In the genomic region with DNA sequence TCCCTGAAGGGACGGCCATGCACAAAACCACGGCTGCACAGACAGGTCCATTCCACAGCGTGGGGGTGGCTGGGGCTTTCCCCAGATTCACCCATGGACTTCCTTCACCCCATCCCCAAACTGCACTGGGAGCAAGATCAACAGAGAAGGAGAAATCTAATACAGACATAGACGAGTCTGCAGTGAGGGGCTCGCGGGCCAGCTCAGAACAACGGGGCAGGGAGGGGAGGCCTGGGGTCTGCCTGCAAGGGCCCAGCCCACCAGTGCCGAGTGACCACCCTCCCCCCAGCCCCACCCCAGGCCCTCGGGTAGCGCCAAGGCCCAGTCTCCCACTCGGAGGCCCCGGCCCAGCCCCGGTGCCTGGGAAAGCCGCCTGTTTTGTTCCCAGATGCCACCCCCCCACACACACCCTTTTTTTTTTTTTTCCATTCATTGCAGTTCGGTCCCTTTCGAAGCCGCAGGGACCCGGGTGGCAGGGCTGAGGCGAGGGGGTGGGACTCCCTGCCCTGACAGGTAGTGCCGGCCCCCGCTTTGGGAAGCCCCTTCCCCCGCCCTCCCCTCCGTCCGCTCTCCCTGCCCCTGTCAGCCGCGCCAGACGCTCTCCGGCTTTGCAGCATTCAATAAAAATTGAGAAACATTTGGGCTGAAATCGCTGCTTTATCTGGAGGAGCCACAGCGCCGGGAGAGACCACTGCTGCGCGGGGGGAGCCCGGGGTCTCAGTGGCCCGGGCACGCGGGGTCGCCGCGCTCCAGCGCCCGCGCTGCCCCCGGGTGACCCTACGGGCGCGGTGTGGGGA, we compare ENCODE assay signal across 9 cellular contexts. TPM values are rescaled to one million over a fixed set of nuclear protein-coding genes. Genes with fewer than 3 reads are reported as not detected.
DNase-seq lines count a peak whose midpoint lies in the region; ATAC-seq and TF ChIP-seq lines count a peak whose summit lies in the region.
"Had no signal": no experiment of that assay in that cellular context is flagged by ENCODE, and none has a peak within 500 bp of the region (broad histone marks: within the 10 kb centered on the region; RNA-seq: fewer than 3 reads in every experiment).

No MANE protein-coding gene starts in this region.

- ATAC-seq in aorta (ENCODE audit: low FRiP score): peak; percentile 52

- CTCF ChIA-PET in activated CD4-positive, alpha-beta T cell treated with anti-CD3 and anti-CD28 coated beads, Interleukin-2, amount 10 ng/mL, durations not matched to agents 7 days and 5 days (lab: Charles Lee): no interaction called here

- peak; percentile 81 for DNase-seq in DMS 273 (lab: John Stamatoyannopoulos, UW; ENCODE audit: unreplicated experiment)
- no peak for DNase-seq in DMS 273 treated with DMSO at 0.1 percent for 48 hours (lab: John Stamatoyannopoulos, UW)
- peak; percentile 60 for DNase-seq in NCI-H1092 treated with DMSO at 0.1 percent for 48 hours (lab: John Stamatoyannopoulos, UW)
- DNase-seq in activated CD4-positive, alpha-beta T cell treated with anti-CD3 and anti-CD28 coated beads, Interleukin-2, amount 10 ng/mL, durations not matched to agents 7 days and 5 days: no peak
- peak; percentile 68 for DNase-seq in fibroblast of peridontal ligament (ENCODE audit: extremely low read depth)
- DNase-seq in aorta: peak; percentile 80 to 86
- DNase-seq in NK-92 treated with Interleukin-12 subunit alpha and Interleukin-12 subunit beta, amount 100 ng/mL, for 24 hours (lab: John Stamatoyannopoulos, UW): no peak

- H3K4me3 ChIP-seq in aorta (ENCODE audit: low read length in 2 of 2): peak overlapping the region; percentile 60 to 78

- H3K4me1 Mint-ChIP-seq in activated CD4-positive, alpha-beta T cell treated with anti-CD3 and anti-CD28 coated beads, Interleukin-2, amount 10 ng/mL, durations not matched to agents 7 days and 5 days: peaks cover 9% of the 10 kb centered on the region
- H3K4me1 Mint-ChIP-seq in nephron: peaks cover 42% of the 10 kb centered on the region

- H3K36me3 Mint-ChIP-seq in activated CD4-positive, alpha-beta T cell treated with anti-CD3 and anti-CD28 coated beads, Interleukin-2, amount 10 ng/mL, durations not matched to agents 7 days and 5 days (ENCODE audit: low read depth): no peaks in the 10 kb centered on the region
- no peaks in the 10 kb centered on the region for H3K36me3 Mint-ChIP-seq in nephron (ENCODE audit: low read depth)

- POLR2A ChIA-PET in activated CD4-positive, alpha-beta T cell treated with anti-CD3 and anti-CD28 coated beads, Interleukin-2, amount 10 ng/mL, durations not matched to agents 7 days and 5 days (lab: Charles Lee): no interaction called here

- no peaks in the 10 kb centered on the region for H3K27me3 ChIP-seq in aorta (ENCODE audit: control insufficient read depth in 1 of 2, insufficient read depth in 2 of 2, low read length in 1 of 2)

- H3K27me3 Mint-ChIP-seq in activated CD4-positive, alpha-beta T cell treated with anti-CD3 and anti-CD28 coated beads, Interleukin-2, amount 10 ng/mL, durations not matched to agents 7 days and 5 days: peaks cover 47% of the 10 kb centered on the region
- peaks cover 59% of the 10 kb centered on the region for H3K27me3 Mint-ChIP-seq in nephron (ENCODE audit: low read depth)

- H3K9me3 Mint-ChIP-seq in activated CD4-positive, alpha-beta T cell treated with anti-CD3 and anti-CD28 coated beads, Interleukin-2, amount 10 ng/mL, durations not matched to agents 7 days and 5 days: no peaks in the 10 kb centered on the region
- H3K9me3 Mint-ChIP-seq in nephron: no peaks in the 10 kb centered on the region

- H3K27ac Mint-ChIP-seq in activated CD4-positive, alpha-beta T cell treated with anti-CD3 and anti-CD28 coated beads, Interleukin-2, amount 10 ng/mL, durations not matched to agents 7 days and 5 days: no peak overlapping the region
- H3K27ac Mint-ChIP-seq in nephron: peak overlapping the region; percentile 72 to 90 (median 89)

- intact Hi-C loops in aorta (cut with DNase I): loop anchor here (10.0 kb wide), 1 partner anchor 255 kb away; no protein-coding TSS in a partner anchor

- H3K36me3 ChIP-seq in aorta (ENCODE audit: control insufficient read depth in 1 of 2, insufficient read depth in 2 of 2, low read length in 1 of 2): no peaks in the 10 kb centered on the region

- no peak overlapping the region for H3K27ac ChIP-seq in aorta (ENCODE audit: low read depth in 1 of 2, low read length in 2 of 2)
- H3K27ac ChIP-seq: 22Rv1 had no signal

- TF ChIP-seq CTCF in nephron (IDR thresholded peaks at IDR 0.05; ENCODE audit: unreplicated experiment in 3 of 3): no peak

- H3K9me3 ChIP-seq in aorta (ENCODE audit: control insufficient read depth, low read length): no peaks in the 10 kb centered on the region

- WGBS in aorta, 2 donors: 4% methylated on average over 44 to 47 of the region's 47 CpGs

- no peaks in the 10 kb centered on the region for H3K4me1 ChIP-seq in aorta (ENCODE audit: control insufficient read depth in 1 of 2, insufficient read depth in 2 of 2, low read length in 2 of 2)

- H3K4me3 Mint-ChIP-seq in activated CD4-positive, alpha-beta T cell treated with anti-CD3 and anti-CD28 coated beads, Interleukin-2, amount 10 ng/mL, durations not matched to agents 7 days and 5 days: peak overlapping the region; percentile 28
- H3K4me3 Mint-ChIP-seq in nephron: peak overlapping the region; percentile 84 to 93 (median 86)

RNA-seq across cellular contexts. Expression of a gene that starts 0.6 kb away (rescaled TPM):
- under 1 TPM in 1 of 2 experiments, not detected in 1; 0.08 TPM for total RNA-seq in activated CD4-positive, alpha-beta T cell treated with anti-CD3 and anti-CD28 coated beads, Interleukin-2, amount 10 ng/mL, durations not matched to agents 7 days and 5 days
- 10 to 100 TPM in 1 of 2 donors, 1 to 10 TPM in 1; 5.5 to 16.6 TPM for total RNA-seq in aorta
- under 1 TPM; 0.87 to 0.88 TPM for polyA plus RNA-seq in aorta

RNA-seq across cellular contexts. Expression of a gene that starts 57.1 kb away (rescaled TPM):
- total RNA-seq in activated CD4-positive, alpha-beta T cell treated with anti-CD3 and anti-CD28 coated beads, Interleukin-2, amount 10 ng/mL, durations not matched to agents 7 days and 5 days: not detected
- total RNA-seq in aorta: 100 to 1,000 TPM; 225 to 310 TPM
- 100 to 1,000 TPM in 1 of 2 donors, 10 to 100 TPM in 1; 84.7 to 425 TPM for polyA plus RNA-seq in aorta

Comparison
In these comparisons a context has a peak if more than half of its experiments do, and no peak if none do; other contexts are left out.
1. DNase-seq: peak in DMS 273 (single experiment), NCI-H1092 treated with DMSO at 0.1 percent for 48 hours (single experiment), fibroblast of peridontal ligament (single experiment) and aorta (2 of 2); none in DMS 273 treated with DMSO at 0.1 percent for 48 hours (single experiment), activated CD4-positive, alpha-beta T cell treated with anti-CD3 and anti-CD28 coated beads, Interleukin-2, amount 10 ng/mL, durations not matched to agents 7 days and 5 days (single experiment) and NK-92 treated with Interleukin-12 subunit alpha and Interleukin-12 subunit beta, amount 100 ng/mL, for 24 hours (single experiment).
2. RNA of a gene that starts 0.6 kb away (total RNA-seq): 5.5 to 16.6 TPM in aorta; 0.08 TPM in activated CD4-positive, alpha-beta T cell treated with anti-CD3 and anti-CD28 coated beads, Interleukin-2, amount 10 ng/mL, durations not matched to agents 7 days and 5 days; every median in the first group is over 4 times any median in the second.
3. RNA of a gene that starts 57.1 kb away (total RNA-seq): 225 to 310 TPM in aorta; not detected in activated CD4-positive, alpha-beta T cell treated with anti-CD3 and anti-CD28 coated beads, Interleukin-2, amount 10 ng/mL, durations not matched to agents 7 days and 5 days; every median in the first group is over 100 times any median in the second.